In the genomic region with DNA sequence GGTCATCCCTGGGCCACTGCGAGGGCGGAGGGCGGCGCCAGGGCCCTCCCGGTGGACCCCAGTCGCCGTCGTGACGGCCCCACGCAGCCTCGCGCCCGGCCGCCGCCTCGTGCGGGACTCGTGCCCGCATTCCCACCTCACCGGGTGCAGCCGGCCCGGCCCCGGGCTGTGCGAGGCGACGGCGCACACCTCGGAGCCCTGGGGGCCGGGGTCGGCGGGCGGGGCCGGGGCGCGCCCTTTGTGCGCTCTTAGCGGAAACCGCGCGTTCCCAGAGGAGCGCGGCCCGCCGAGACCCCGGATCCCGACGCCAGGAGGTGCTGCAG, we compare ENCODE assay signal across 1 cellular context.
TF ChIP-seq lines count a peak whose summit lies in the region.

No MANE protein-coding gene starts in this region.

TF ChIP-seq in IMR-90, 13 proteins besides CTCF, POLR2A, EP300 and RAD21:
- no peak for TF ChIP-seq CEBPB (IDR thresholded peaks at IDR 0.05; ENCODE audit: low read depth, low read length)
- no peak for TF ChIP-seq ELK1 (IDR thresholded peaks at IDR 0.05; ENCODE audit: borderline replicate concordance, low read depth, low read length)
- TF ChIP-seq USF2 (IDR thresholded peaks at IDR 0.05; ENCODE audit: low read depth, low read length): no peak
- no peak for TF ChIP-seq CHD1 (IDR thresholded peaks at IDR 0.05; ENCODE audit: low read depth, low read length)
- TF ChIP-seq BHLHE40 (IDR thresholded peaks at IDR 0.05; ENCODE audit: low read depth, low read length): no peak
- TF ChIP-seq MAFK (IDR thresholded peaks at IDR 0.05; ENCODE audit: low read depth, low read length): no peak
- no peak for TF ChIP-seq FOS (IDR thresholded peaks at IDR 0.05; ENCODE audit: low read depth, low read length)
- no peak for TF ChIP-seq RFX5 (IDR thresholded peaks at IDR 0.05; ENCODE audit: low read depth, low read length)
- no peak for TF ChIP-seq RCOR1 (IDR thresholded peaks at IDR 0.05; ENCODE audit: insufficient replicate concordance, low read length)
- no peak for TF ChIP-seq MXI1 (IDR thresholded peaks at IDR 0.05; ENCODE audit: borderline replicate concordance, low read depth, low read length)
- TF ChIP-seq MAZ (IDR thresholded peaks at IDR 0.05; ENCODE audit: borderline replicate concordance, low read depth, low read length): no peak
